ENCODE assay signal across 9 cellular contexts in genomic region chr2:88055049-88055435, GRCh38. TPM values are rescaled to one million over a fixed set of nuclear protein-coding genes. Genes with fewer than 3 reads are reported as not detected.
DNase-seq lines count a peak whose midpoint lies in the region; ATAC-seq and TF ChIP-seq lines count a peak whose summit lies in the region.
"Had no signal": no experiment of that assay in that cellular context is flagged by ENCODE, and none has a peak within 500 bp of the region (broad histone marks: within the 10 kb centered on the region; RNA-seq: fewer than 3 reads in every experiment).

No MANE protein-coding gene starts in this region.

- H3K9me3 Mint-ChIP-seq in activated T-cell treated with anti-CD3 and anti-CD28 coated beads, Interleukin-2, amount 50 U/mL, for 72 hours, result no peaks in the 10 kb centered on the region
- no peaks in the 10 kb centered on the region for H3K9me3 Mint-ChIP-seq in neural crest cell

- peaks cover 6 to 18% of the 10 kb centered on the region in 2 donors for H3K36me3 Mint-ChIP-seq in activated T-cell treated with anti-CD3 and anti-CD28 coated beads, Interleukin-2, amount 50 U/mL, for 72 hours (ENCODE audit: insufficient read depth in 2 of 2)
- peaks cover 3% of the 10 kb centered on the region for H3K36me3 Mint-ChIP-seq in neural crest cell (ENCODE audit: low read depth)

- peak overlapping the region; percentile 93 for H3K27ac Mint-ChIP-seq in activated T-cell treated with anti-CD3 and anti-CD28 coated beads, Interleukin-2, amount 50 U/mL, for 72 hours
- peak overlapping the region; percentile 98 for H3K27ac Mint-ChIP-seq in neural crest cell (ENCODE audit: unreplicated experiment)

- peaks cover 17 to 35% of the 10 kb centered on the region in 2 experiments for H3K36me3 ChIP-seq in SK-N-SH (replicated peaks in 1 of 2; ENCODE audit: control insufficient read depth in 1 of 2, insufficient read depth in 2 of 2, low read length in 1 of 2)
- H3K36me3 ChIP-seq in esophagus squamous epithelium, result peaks cover 0 to 4% (median 0%) of the 10 kb centered on the region in 3 donors

- TF ChIP-seq EP300 in SK-N-SH (IDR thresholded peaks at IDR 0.05; ENCODE audit: borderline replicate concordance in 1 of 2, low read depth in 1 of 2, low read length in 1 of 2), result no peak

- H2AFZ ChIP-seq in SK-N-SH (ENCODE audit: low read depth), result peak overlapping the region; percentile 42; the same call in 1 of the 2 replicates

- H3K4me1 ChIP-seq in SK-N-SH (ENCODE audit: control insufficient read depth in 1 of 2, insufficient read depth in 2 of 2, low read depth in 1 of 2, low read length in 1 of 2) (peaks cover 15% of the 10 kb centered on the region in 2 experiments), esophagus squamous epithelium (peaks cover 16 to 44% (median 20%) of the 10 kb centered on the region in 3 donors)

- TF ChIP-seq POLR2A in esophagus squamous epithelium (IDR thresholded peaks at IDR 0.05), result no peak

- CTCF ChIA-PET in SK-N-SH (lab: Yijun Ruan, JAX), result interaction anchor here (1.0 to 1.2 kb wide), 5 partner anchors 8 to 399 kb away, joined by 3 to 8 read pairs (median 3); no protein-coding TSS in a partner anchor

- no peak for TF ChIP-seq CTCF in SK-N-SH (IDR thresholded peaks at IDR 0.05)
- no peak for TF ChIP-seq CTCF in esophagus squamous epithelium (IDR thresholded peaks at IDR 0.05)
- no peak for TF ChIP-seq CTCF in neural crest cell (conservative IDR thresholded peaks at IDR 0.05)

- peaks cover 18% of the 10 kb centered on the region; the same call in 1 of the 2 replicates for H4K20me1 ChIP-seq in SK-N-SH (ENCODE audit: insufficient read depth)

- H3K9me3 ChIP-seq in SK-N-SH (no peaks in the 10 kb centered on the region), esophagus squamous epithelium (no peaks in the 10 kb centered on the region)

- peaks cover 68% of the 10 kb centered on the region for H3K4me1 Mint-ChIP-seq in activated T-cell treated with anti-CD3 and anti-CD28 coated beads, Interleukin-2, amount 50 U/mL, for 72 hours (ENCODE audit: low read depth)
- peaks cover 32% of the 10 kb centered on the region for H3K4me1 Mint-ChIP-seq in neural crest cell

- intact Hi-C loops in esophagus squamous epithelium (cut with DNase I), result loop anchor here (5.0 kb wide), 1 partner anchor 107 kb away; no protein-coding TSS in a partner anchor

- no peak for TF ChIP-seq RAD21 in SK-N-SH (IDR thresholded peaks at IDR 0.05; ENCODE audit: low read length)

- WGBS in SK-N-SH (ENCODE audit: low lambda C conversion rate), result under 1% methylated on average over 17 of the region's 17 CpGs
- 0% methylated on average over 9 to 13 of the region's 17 CpGs for WGBS in esophagus squamous epithelium, 2 donors

- ATAC-seq in activated T-cell treated with anti-CD3 and anti-CD28 coated beads, Interleukin-2, amount 50 U/mL, for 72 hours (replicated peaks in 1 of 2), result no peak
- ATAC-seq in HG03135 (IDR thresholded peaks at IDR 0.05; ENCODE audit: unreplicated experiment) (no peak), HG03280 (IDR thresholded peaks at IDR 0.05; ENCODE audit: unreplicated experiment) (no peak)

- no peaks in the 10 kb centered on the region for H3K27me3 Mint-ChIP-seq in activated T-cell treated with anti-CD3 and anti-CD28 coated beads, Interleukin-2, amount 50 U/mL, for 72 hours (ENCODE audit: low read depth)
- no peaks in the 10 kb centered on the region for H3K27me3 Mint-ChIP-seq in neural crest cell (ENCODE audit: low read depth)

- peaks cover 8% of the 10 kb centered on the region for H3F3A ChIP-seq in SK-N-SH (replicated peaks; ENCODE audit: insufficient read depth)

- H3K27me3 ChIP-seq in SK-N-SH (ENCODE audit: insufficient read depth), result no peaks in the 10 kb centered on the region
- no peaks in the 10 kb centered on the region for H3K27me3 ChIP-seq in esophagus squamous epithelium

- H3K9ac ChIP-seq in SK-N-SH, result peak overlapping the region; percentile 99

- H3K4me3 ChIP-seq in SK-N-SH (ENCODE audit: low read depth in 2 of 2, low read length in 1 of 2) (peak overlapping the region; percentile 69 to 85), esophagus squamous epithelium (peak overlapping the region; percentile 76 to 96 (median 86))

- H3K27ac ChIP-seq in SK-N-SH (ENCODE audit: low read depth in 2 of 2, low read length in 1 of 2) (peak overlapping the region; percentile 85 to 88), esophagus squamous epithelium (peak overlapping the region; percentile 98 to 100 (median 98))

- H3K9me2 ChIP-seq in SK-N-SH, result no peaks in the 10 kb centered on the region

- peak overlapping the region; percentile 95 to 99 for H3K4me3 Mint-ChIP-seq in activated T-cell treated with anti-CD3 and anti-CD28 coated beads, Interleukin-2, amount 50 U/mL, for 72 hours
- peak overlapping the region; percentile 97 for H3K4me3 Mint-ChIP-seq in neural crest cell

- peak overlapping the region; percentile 92 for H3K4me2 ChIP-seq in SK-N-SH

- POLR2A ChIA-PET in SK-N-SH (lab: Yijun Ruan, JAX), result interaction anchor here (0.7 to 1.2 kb wide), 3 partner anchors 9 to 38 kb away, joined by 3 to 4 read pairs (median 4); no protein-coding TSS in a partner anchor

- H3K79me2 ChIP-seq in SK-N-SH (ENCODE audit: insufficient read depth), result peaks cover 55% of the 10 kb centered on the region

- DNase-seq in activated T-cell treated with anti-CD3 and anti-CD28 coated beads, Interleukin-2, amount 50 U/mL, for 72 hours, result no peak
- no peak for DNase-seq in activated T-cell treated with anti-CD3 and anti-CD28 coated beads, Interleukin-2, amount 50 U/mL, for 1 hour
- DNase-seq in SK-N-SH, result peak; percentile 56
- DNase-seq in esophagus squamous epithelium (lab: John Stamatoyannopoulos, UW), result no peak
- DNase-seq in neural crest cell (ENCODE audit: low read depth, low spot score), result no peak
- no peak for DNase-seq in KG1 (lab: John Stamatoyannopoulos, UW)

TF ChIP-seq in SK-N-SH, 30 proteins besides CTCF, POLR2A, EP300 and RAD21:
- TF ChIP-seq NFIC (IDR thresholded peaks at IDR 0.05; ENCODE audit: borderline replicate concordance) (no peak), FOSL2 (IDR thresholded peaks at IDR 0.05; ENCODE audit: borderline replicate concordance, low read depth) (no peak), RCOR1 (IDR thresholded peaks at IDR 0.05; ENCODE audit: low read length) (no peak), GABPA (IDR thresholded peaks at IDR 0.05; ENCODE audit: low read depth) (no peak), ELF1 (IDR thresholded peaks at IDR 0.05) (no peak), REST (IDR thresholded peaks at IDR 0.05; ENCODE audit: low read depth, low read length) (no peak), NRF1 (IDR thresholded peaks at IDR 0.05; ENCODE audit: low read depth, low read length) (no peak)

RNA-seq across cellular contexts. Expression of gene KRCC1, which starts 0.5 kb away (rescaled TPM):
- total RNA-seq in activated T-cell treated with anti-CD3 and anti-CD28 coated beads, Interleukin-2, amount 50 U/mL, for 72 hours, result 10 to 100 TPM; 12.8 to 13.2 TPM
- 10.7 and 16.0 TPM in 2 replicates for polyA plus RNA-seq in SK-N-SH (2012; rRNA removed)
- 19.2 and 24.5 TPM in 2 replicates for polyA plus RNA-seq in SK-N-SH (2012; cell fraction: cytosol; rRNA removed)
- polyA plus RNA-seq in SK-N-SH (2012; cell fraction: nucleus; rRNA removed), result 3.4 and 10.4 TPM in 2 replicates
- total RNA-seq in esophagus squamous epithelium (10 to 100 TPM; 11.7 to 28.4 (median 20.1) TPM), neural crest cell (15.5 and 16.5 TPM in 2 replicates)

RNA-seq across cellular contexts. Expression of gene SMYD1, which starts 12.6 kb away (rescaled TPM):
- not detected for total RNA-seq in activated T-cell treated with anti-CD3 and anti-CD28 coated beads, Interleukin-2, amount 50 U/mL, for 72 hours
- 0.06 TPM in 1 of 2 replicates, not detected in the other for polyA plus RNA-seq in SK-N-SH (2012; rRNA removed)
- 0.01 and 0.03 TPM in 2 replicates for polyA plus RNA-seq in SK-N-SH (2012; cell fraction: cytosol; rRNA removed)
- not detected in 2 replicates for polyA plus RNA-seq in SK-N-SH (2012; cell fraction: nucleus; rRNA removed)
- under 1 TPM in 1 of 4 donors, not detected in 3; 0.27 TPM for total RNA-seq in esophagus squamous epithelium
- not detected in 2 replicates for total RNA-seq in neural crest cell
- total RNA-seq: glomerular endothelial cell had no signal

RNA-seq across cellular contexts. Expression of gene RNU2-63P, which starts 38.7 kb away (rescaled TPM):
- 10 to 100 TPM; 11.0 to 22.2 TPM for total RNA-seq in activated T-cell treated with anti-CD3 and anti-CD28 coated beads, Interleukin-2, amount 50 U/mL, for 72 hours
- polyA plus RNA-seq in SK-N-SH (2012; rRNA removed), result not detected in 2 replicates
- not detected in 2 replicates for polyA plus RNA-seq in SK-N-SH (2012; cell fraction: cytosol; rRNA removed)
- polyA plus RNA-seq in SK-N-SH (2012; cell fraction: nucleus; rRNA removed), result not detected in 2 replicates
- total RNA-seq in esophagus squamous epithelium, result not detected
- total RNA-seq in neural crest cell, result 24.6 and 25.1 TPM in 2 replicates
- total RNA-seq: glomerular endothelial cell had no signal

Comparison
In these comparisons a context has a peak if more than half of its experiments do, and no peak if none do; other contexts are left out.
1. RNA of gene RNU2-63P, which starts 38.7 kb away (total RNA-seq): 24.6 to 25.1 TPM in neural crest cell and 11.0 to 22.2 TPM in activated T-cell treated with anti-CD3 and anti-CD28 coated beads, Interleukin-2, amount 50 U/mL, for 72 hours; not detected in esophagus squamous epithelium; every median in the first group is over 10 times any median in the second.